Comparison of ENCODE assay signal across 31 cellular contexts in the genomic region with DNA sequence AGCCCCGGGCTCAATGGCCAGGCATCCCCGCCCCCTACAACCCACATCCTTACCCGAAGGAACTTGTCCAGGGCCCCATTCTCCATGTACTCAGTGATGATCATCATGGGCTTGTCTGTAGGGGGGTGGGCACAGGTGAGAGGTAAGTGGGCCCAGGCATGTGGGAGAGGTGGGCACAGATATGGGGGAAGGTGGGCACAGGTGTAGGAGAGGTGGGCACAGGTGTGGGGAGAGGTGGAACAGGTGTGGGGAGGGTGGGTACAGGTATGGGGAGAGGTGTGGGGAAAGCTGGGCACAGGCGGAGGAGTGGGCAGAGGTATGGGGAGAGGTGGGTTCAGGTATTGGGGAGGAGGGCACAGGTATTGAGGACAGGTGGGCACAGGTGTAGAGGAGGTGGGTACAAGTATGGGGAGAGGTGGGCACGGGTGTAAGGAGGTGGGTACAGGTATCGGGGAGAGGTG. TPM values are rescaled to one million over a fixed set of nuclear protein-coding genes. Genes with fewer than 3 reads are reported as not detected.
"Had no signal": no experiment of that assay in that cellular context is flagged by ENCODE, and none has a peak within 500 bp of the region (broad histone marks: within the 10 kb centered on the region; RNA-seq: fewer than 3 reads in every experiment).

No MANE protein-coding gene starts in this region.

- H3K27ac ChIP-seq: body of pancreas, esophagus muscularis mucosa, foreskin keratinocyte, WERI-Rb-1 had no signal

- H3K4me3 ChIP-seq: adrenal gland, body of pancreas, esophagus muscularis mucosa, gastrocnemius medialis had no signal

- H3K9me3 ChIP-seq: adrenal gland, body of pancreas, esophagus muscularis mucosa, gastrocnemius medialis had no signal

- H3K27me3 ChIP-seq: adrenal gland, body of pancreas, esophagus muscularis mucosa, foreskin keratinocyte, gastrocnemius medialis had no signal

- DNase-seq: activated B cell treated with CpG ODN at 0.5 μM for 24 hours; activated CD4-positive, alpha-beta T cell treated with anti-CD3 and anti-CD28 coated beads for 48 hours; activated CD4-positive, alpha-beta T cell treated with anti-CD3 and anti-CD28 coated beads, Interleukin-2, amount 50 U/mL, for 1 hour; activated CD4-positive, alpha-beta T cell treated with anti-CD3 and anti-CD28 coated beads, Interleukin-2, amount 50 U/mL, for 48 hours; activated CD8-positive, alpha-beta memory T cell treated with anti-CD3 and anti-CD28 coated beads for 24 hours; activated CD8-positive, alpha-beta T cell treated with anti-CD3 and anti-CD28 coated beads for 36 hours; activated effector memory CD4-positive, alpha-beta T cell treated with Interleukin-2 at 50 U/mL for 16 hours; activated gamma-delta T cell treated with Interleukin-2 at 50 U/mL for 16 hours; activated naive CD4-positive, alpha-beta T cell treated with Interleukin-2 at 50 U/mL for 16 hours; activated naive CD8-positive, alpha-beta T cell treated with anti-CD3 and anti-CD28 coated beads for 36 hours; activated naive CD8-positive, alpha-beta T cell treated with anti-CD3 and anti-CD28 coated beads, Interleukin-2, amount 50 U/mL, for 24 hours; activated T-cell treated with anti-CD3 and anti-CD28 coated beads, Interleukin-2, amount 50 U/mL, for 4 hours; adrenal gland; amygdala; aorta; body of pancreas; caudate nucleus; cortex of kidney; effector CD4-positive, alpha-beta T cell; effector memory CD8-positive, alpha-beta T cell; foreskin keratinocyte; gastrocnemius medialis; glutamatergic neuron; T-cell; T-helper 9 cell; WERI-Rb-1 had no signal

- H3K36me3 ChIP-seq: gastrocnemius medialis, WERI-Rb-1 had no signal

- H3K4me1 ChIP-seq: body of pancreas, foreskin keratinocyte, gastrocnemius medialis had no signal

- ATAC-seq: activated CD4-positive, CD25-positive, alpha-beta regulatory T cell treated with anti-CD3 and anti-CD28 coated beads, Interleukin-2, amount 50 U/mL, for 24 hours; activated CD8-positive, alpha-beta T cell treated with anti-CD3 and anti-CD28 coated beads for 36 hours; activated naive CD8-positive, alpha-beta T cell treated with anti-CD3 and anti-CD28 coated beads, Interleukin-2, amount 50 U/mL, for 24 hours; activated T-cell treated with anti-CD3 and anti-CD28 coated beads, Interleukin-2, amount 50 U/mL, for 4 hours; activated T-helper 17 cell treated with anti-CD3 and anti-CD28 coated beads, Interleukin-2, amount 50 U/mL, for 72 hours; body of pancreas; effector memory CD8-positive, alpha-beta T cell; foreskin keratinocyte; gastrocnemius medialis; T-cell had no signal

RNA-seq across cellular contexts. Expression of a gene that starts 23.5 kb away (rescaled TPM):
- total RNA-seq: activated B cell treated with CpG ODN at 0.5 μM for 24 hours; activated CD8-positive, alpha-beta T cell treated with anti-CD3 and anti-CD28 coated beads for 36 hours; T-helper 2 cell treated with Interferon-gamma antibody and Interleukin-4, amounts not matched to agents 100 ng/mL and 5 ng/mL, for 36 hours had no signal

RNA-seq across cellular contexts. Expression of a gene that starts 58.9 kb away (rescaled TPM):
- total RNA-seq: activated B cell treated with CpG ODN at 0.5 μM for 24 hours, dermis blood vessel endothelial cell, gastrocnemius medialis had no signal
